In the genomic region with DNA sequence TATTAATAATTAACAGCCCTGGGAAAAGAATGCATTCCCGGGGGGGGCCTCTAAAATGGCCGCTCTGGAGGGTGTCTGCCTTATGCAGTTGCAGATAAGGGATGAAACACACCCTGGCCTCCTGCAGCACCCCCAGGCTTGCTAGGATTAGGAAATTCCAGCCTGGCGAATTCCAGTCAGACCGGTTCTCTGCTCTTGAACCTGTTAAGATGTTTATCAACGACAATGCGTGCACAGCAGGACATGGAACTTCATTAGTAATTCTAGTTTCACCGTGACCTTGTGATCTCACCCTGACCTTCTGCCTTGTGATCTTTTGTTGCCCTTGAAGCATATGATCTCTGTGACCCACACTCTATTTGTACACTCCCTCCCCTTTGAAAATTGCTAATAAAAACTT, we compare ENCODE assay signal across 4 cellular contexts.
TF ChIP-seq lines count a peak whose summit lies in the region.
"Not testable (repeated sequence)": the region's sequence is repeated elsewhere in the genome, so short reads cannot be mapped to it uniquely, and the experiment has no call there.

No MANE protein-coding gene starts in this region.

TF ChIP-seq in WTC11, 78 proteins besides CTCF, POLR2A, EP300 and RAD21:
- TF ChIP-seq FOXK1 (CRISPR knock-in tag; IDR thresholded peaks at IDR 0.05) (0 out of 2 replicates have a peak, but pooled peaks have one; percentile 30), ESRRA (CRISPR knock-in tag; IDR thresholded peaks at IDR 0.05; ENCODE audit: borderline replicate concordance) (0 out of 2 replicates have a peak, but pooled peaks have one; percentile 26)

TF ChIP-seq in GM12878, 131 proteins besides CTCF, POLR2A, EP300 and RAD21:
- TF ChIP-seq CBX5 (IDR thresholded peaks at IDR 0.05; ENCODE audit: low read depth) = 0 out of 2 replicates have a peak, but pooled peaks have one; percentile 27

TF ChIP-seq in H1, 55 proteins besides CTCF, POLR2A, EP300 and RAD21:
- TF ChIP-seq SP1 (IDR thresholded peaks at IDR 0.05; ENCODE audit: low read depth, low read length) = peak; percentile 88
- 0 out of 2 replicates have a peak, but pooled peaks have one; percentile 64 for TF ChIP-seq TCF12 (IDR thresholded peaks at IDR 0.05; ENCODE audit: low read depth, low read length)
- TF ChIP-seq BCL11A (IDR thresholded peaks at IDR 0.05; ENCODE audit: low read depth in 2 of 2, low read length in 2 of 2) = peak in 1 of 2 experiments; percentile 4
- peak; percentile 67; the same call in 1 of the 2 replicates for TF ChIP-seq TEAD4 (IDR thresholded peaks at IDR 0.05; ENCODE audit: low read depth, low read length)

TF ChIP-seq in HepG2, 621 proteins besides CTCF, POLR2A, EP300 and RAD21:
- peak; percentile 58 for TF ChIP-seq NR2C2 (CRISPR knock-in tag; IDR thresholded peaks at IDR 0.05; ENCODE audit: borderline replicate concordance)
- peak; percentile 52 for TF ChIP-seq NR2F6 (IDR thresholded peaks at IDR 0.05)
- TF ChIP-seq NR2F6 (CRISPR knock-in tag; IDR thresholded peaks at IDR 0.05); NONO (IDR thresholded peaks at IDR 0.05); SOX6 (IDR thresholded peaks at IDR 0.05): not testable (repeated sequence)
- peak; percentile 56 for TF ChIP-seq SKI (IDR thresholded peaks at IDR 0.05; ENCODE audit: partially characterized antibody)
- peak; percentile 62 for TF ChIP-seq ZMYM4 (CRISPR knock-in tag; IDR thresholded peaks at IDR 0.05)
- TF ChIP-seq TBX3 (IDR thresholded peaks at IDR 0.05; ENCODE audit: borderline replicate concordance) = 0 out of 2 replicates have a peak, but pooled peaks have one; percentile 8
- TF ChIP-seq NR2F2 (IDR thresholded peaks at IDR 0.05; ENCODE audit: borderline replicate concordance, low read depth) = peak; percentile 53; the same call in 1 of the 2 replicates
- peak; percentile 65; the same call in 1 of the 2 replicates for TF ChIP-seq RARA (CRISPR knock-in tag; IDR thresholded peaks at IDR 0.05)
- TF ChIP-seq NONO (CRISPR knock-in tag; conservative IDR thresholded peaks at IDR 0.05) = 0 out of 2 replicates have a peak, but pooled peaks have one; percentile 29
- peak; percentile 91 for TF ChIP-seq ESRRA (CRISPR knock-in tag; IDR thresholded peaks at IDR 0.05; ENCODE audit: low read depth)
- TF ChIP-seq SAP130 (CRISPR knock-in tag; IDR thresholded peaks at IDR 0.05; ENCODE audit: low read depth) = peak; percentile 22; the same call in 1 of the 2 replicates
- TF ChIP-seq HNF4A (CRISPR knock-in tag; IDR thresholded peaks at IDR 0.05) = peak; percentile 43
- peak; percentile 15 for TF ChIP-seq TEAD3 (CRISPR knock-in tag; optimal IDR thresholded peaks at IDR 0.05; ENCODE audit: borderline replicate concordance)
- peak; percentile 37; the same call in 1 of the 2 replicates for TF ChIP-seq NCOR1 (IDR thresholded peaks at IDR 0.05; ENCODE audit: borderline replicate concordance, low read length)
- TF ChIP-seq, protein P1, sequence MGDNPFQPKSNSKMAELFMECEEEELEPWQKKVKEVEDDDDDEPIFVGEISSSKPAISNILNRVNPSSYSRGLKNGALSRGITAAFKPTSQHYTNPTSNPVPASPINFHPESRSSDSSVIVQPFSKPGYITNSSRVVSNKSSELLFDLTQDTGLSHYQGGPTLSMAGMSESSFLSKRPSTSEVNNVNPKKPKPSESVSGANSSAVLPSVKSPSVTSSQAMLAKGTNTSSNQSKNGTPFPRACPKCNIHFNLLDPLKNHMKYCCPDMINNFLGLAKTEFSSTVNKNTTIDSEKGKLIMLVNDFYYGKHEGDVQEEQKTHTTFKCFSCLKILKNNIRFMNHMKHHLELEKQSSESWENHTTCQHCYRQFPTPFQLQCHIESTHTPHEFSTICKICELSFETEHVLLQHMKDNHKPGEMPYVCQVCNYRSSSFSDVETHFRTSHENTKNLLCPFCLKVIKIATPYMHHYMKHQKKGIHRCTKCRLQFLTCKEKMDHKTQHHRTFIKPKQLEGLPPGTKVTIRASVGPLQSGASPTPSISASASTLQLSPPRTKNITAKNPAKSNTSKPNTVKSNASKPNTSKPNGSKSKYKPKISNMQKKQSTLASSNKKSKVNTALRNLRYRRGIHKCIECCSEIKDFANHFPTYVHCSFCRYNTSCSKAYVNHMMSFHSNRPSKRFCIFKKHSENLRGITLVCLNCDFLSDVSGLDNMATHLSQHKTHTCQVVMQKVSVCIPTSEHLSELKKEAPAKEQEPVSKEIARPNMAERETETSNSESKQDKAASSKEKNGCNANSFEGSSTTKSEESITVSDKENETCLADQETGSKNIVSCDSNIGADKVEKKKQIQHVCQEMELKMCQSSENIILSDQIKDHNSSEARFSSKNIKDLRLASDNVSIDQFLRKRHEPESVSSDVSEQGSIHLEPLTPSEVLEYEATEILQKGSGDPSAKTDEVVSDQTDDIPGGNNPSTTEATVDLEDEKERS (CRISPR knock-in tag; IDR thresholded peaks at IDR 0.05) = 0 out of 2 replicates have a peak, but pooled peaks have one; percentile 39
- TF ChIP-seq, protein P2, sequence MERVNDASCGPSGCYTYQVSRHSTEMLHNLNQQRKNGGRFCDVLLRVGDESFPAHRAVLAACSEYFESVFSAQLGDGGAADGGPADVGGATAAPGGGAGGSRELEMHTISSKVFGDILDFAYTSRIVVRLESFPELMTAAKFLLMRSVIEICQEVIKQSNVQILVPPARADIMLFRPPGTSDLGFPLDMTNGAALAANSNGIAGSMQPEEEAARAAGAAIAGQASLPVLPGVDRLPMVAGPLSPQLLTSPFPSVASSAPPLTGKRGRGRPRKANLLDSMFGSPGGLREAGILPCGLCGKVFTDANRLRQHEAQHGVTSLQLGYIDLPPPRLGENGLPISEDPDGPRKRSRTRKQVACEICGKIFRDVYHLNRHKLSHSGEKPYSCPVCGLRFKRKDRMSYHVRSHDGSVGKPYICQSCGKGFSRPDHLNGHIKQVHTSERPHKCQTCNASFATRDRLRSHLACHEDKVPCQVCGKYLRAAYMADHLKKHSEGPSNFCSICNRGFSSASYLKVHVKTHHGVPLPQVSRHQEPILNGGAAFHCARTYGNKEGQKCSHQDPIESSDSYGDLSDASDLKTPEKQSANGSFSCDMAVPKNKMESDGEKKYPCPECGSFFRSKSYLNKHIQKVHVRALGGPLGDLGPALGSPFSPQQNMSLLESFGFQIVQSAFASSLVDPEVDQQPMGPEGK (CRISPR knock-in tag; IDR thresholded peaks at IDR 0.05) = 0 out of 2 replicates have a peak, but pooled peaks have one; percentile 48
- TF ChIP-seq SOX6 (CRISPR knock-in tag; IDR thresholded peaks at IDR 0.05) = peak; percentile 37; the same call in 1 of the 2 replicates
- TF ChIP-seq NR2F1 (CRISPR knock-in tag; IDR thresholded peaks at IDR 0.05) = peak; percentile 11 to 88; a peak in 3 of 4 replicates
- TF ChIP-seq SETDB1 (CRISPR knock-in tag; IDR thresholded peaks at IDR 0.05; ENCODE audit: borderline replicate concordance) = peak; percentile 92; the same call in 1 of the 2 replicates
- TF ChIP-seq, protein P3, sequence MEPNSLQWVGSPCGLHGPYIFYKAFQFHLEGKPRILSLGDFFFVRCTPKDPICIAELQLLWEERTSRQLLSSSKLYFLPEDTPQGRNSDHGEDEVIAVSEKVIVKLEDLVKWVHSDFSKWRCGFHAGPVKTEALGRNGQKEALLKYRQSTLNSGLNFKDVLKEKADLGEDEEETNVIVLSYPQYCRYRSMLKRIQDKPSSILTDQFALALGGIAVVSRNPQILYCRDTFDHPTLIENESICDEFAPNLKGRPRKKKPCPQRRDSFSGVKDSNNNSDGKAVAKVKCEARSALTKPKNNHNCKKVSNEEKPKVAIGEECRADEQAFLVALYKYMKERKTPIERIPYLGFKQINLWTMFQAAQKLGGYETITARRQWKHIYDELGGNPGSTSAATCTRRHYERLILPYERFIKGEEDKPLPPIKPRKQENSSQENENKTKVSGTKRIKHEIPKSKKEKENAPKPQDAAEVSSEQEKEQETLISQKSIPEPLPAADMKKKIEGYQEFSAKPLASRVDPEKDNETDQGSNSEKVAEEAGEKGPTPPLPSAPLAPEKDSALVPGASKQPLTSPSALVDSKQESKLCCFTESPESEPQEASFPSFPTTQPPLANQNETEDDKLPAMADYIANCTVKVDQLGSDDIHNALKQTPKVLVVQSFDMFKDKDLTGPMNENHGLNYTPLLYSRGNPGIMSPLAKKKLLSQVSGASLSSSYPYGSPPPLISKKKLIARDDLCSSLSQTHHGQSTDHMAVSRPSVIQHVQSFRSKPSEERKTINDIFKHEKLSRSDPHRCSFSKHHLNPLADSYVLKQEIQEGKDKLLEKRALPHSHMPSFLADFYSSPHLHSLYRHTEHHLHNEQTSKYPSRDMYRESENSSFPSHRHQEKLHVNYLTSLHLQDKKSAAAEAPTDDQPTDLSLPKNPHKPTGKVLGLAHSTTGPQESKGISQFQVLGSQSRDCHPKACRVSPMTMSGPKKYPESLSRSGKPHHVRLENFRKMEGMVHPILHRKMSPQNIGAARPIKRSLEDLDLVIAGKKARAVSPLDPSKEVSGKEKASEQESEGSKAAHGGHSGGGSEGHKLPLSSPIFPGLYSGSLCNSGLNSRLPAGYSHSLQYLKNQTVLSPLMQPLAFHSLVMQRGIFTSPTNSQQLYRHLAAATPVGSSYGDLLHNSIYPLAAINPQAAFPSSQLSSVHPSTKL (CRISPR knock-in tag; IDR thresholded peaks at IDR 0.05) = 0 out of 2 replicates have a peak, but pooled peaks have one; percentile 18
- peak; percentile 50; the same call in 1 of the 2 replicates for TF ChIP-seq TRIM24 (CRISPR knock-in tag; IDR thresholded peaks at IDR 0.05)
- TF ChIP-seq, protein P4, sequence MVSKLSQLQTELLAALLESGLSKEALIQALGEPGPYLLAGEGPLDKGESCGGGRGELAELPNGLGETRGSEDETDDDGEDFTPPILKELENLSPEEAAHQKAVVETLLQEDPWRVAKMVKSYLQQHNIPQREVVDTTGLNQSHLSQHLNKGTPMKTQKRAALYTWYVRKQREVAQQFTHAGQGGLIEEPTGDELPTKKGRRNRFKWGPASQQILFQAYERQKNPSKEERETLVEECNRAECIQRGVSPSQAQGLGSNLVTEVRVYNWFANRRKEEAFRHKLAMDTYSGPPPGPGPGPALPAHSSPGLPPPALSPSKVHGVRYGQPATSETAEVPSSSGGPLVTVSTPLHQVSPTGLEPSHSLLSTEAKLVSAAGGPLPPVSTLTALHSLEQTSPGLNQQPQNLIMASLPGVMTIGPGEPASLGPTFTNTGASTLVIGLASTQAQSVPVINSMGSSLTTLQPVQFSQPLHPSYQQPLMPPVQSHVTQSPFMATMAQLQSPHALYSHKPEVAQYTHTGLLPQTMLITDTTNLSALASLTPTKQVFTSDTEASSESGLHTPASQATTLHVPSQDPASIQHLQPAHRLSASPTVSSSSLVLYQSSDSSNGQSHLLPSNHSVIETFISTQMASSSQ (IDR thresholded peaks at IDR 0.05; ENCODE audit: low read depth) = 0 out of 2 replicates have a peak, but pooled peaks have one; percentile 21
- TF ChIP-seq, protein P4 (CRISPR knock-in tag; IDR thresholded peaks at IDR 0.05; ENCODE audit: borderline replicate concordance) = not testable (repeated sequence)
- TF ChIP-seq, protein P5, sequence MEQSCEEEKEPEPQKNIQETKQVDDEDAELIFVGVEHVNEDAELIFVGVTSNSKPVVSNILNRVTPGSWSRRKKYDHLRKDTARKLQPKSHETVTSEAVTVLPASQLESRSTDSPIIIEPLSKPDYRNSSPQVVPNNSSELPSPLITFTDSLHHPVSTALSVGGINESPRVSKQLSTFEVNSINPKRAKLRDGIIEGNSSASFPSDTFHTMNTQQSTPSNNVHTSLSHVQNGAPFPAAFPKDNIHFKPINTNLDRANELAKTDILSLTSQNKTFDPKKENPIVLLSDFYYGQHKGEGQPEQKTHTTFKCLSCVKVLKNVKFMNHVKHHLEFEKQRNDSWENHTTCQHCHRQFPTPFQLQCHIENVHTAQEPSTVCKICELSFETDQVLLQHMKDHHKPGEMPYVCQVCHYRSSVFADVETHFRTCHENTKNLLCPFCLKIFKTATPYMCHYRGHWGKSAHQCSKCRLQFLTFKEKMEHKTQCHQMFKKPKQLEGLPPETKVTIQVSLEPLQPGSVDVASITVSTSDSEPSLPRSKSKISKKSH (CRISPR knock-in tag; IDR thresholded peaks at IDR 0.05; ENCODE audit: borderline replicate concordance) = peak; percentile 73; the same call in 1 of the 2 replicates
